Comparison of ENCODE assay signal across 29 cellular contexts in the genomic region with DNA sequence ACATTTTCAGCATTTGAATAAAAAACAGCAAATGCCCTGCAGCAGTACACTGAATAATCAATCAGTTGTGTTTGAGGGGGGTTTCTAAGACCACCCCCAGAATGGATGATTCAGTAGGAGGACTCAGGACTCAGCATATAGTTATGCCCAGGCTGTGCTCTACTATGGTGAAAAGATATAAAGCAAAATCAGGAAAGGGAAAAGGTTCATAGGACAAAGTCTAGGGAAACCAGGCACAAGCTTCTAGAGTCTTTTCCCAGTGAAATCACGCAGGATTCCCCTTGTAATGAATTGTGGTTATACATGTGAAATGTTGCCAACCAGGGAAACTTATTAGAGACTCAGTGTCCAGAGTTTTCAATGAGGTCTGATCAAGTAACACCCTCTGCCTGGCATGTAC. TPM values are rescaled to one million over a fixed set of nuclear protein-coding genes. Genes with fewer than 3 reads are reported as not detected.
A peak's percentile ranks its signal among the peaks of the same experiment; 100 is the strongest.
DNase-seq lines count a peak whose midpoint lies in the region; ATAC-seq and TF ChIP-seq lines count a peak whose summit lies in the region.
"Had no signal": no experiment of that assay in that cellular context is flagged by ENCODE, and none has a peak within 500 bp of the region (broad histone marks: within the 10 kb centered on the region; RNA-seq: fewer than 3 reads in every experiment).

No MANE protein-coding gene starts in this region.

- no peak for TF ChIP-seq CTCF in MCF 10A (IDR thresholded peaks at IDR 0.05; ENCODE audit: unreplicated experiment)
- no peak for TF ChIP-seq CTCF in mammary epithelial cell (conservative IDR thresholded peaks at IDR 0.05 in 1 of 2, IDR thresholded peaks at IDR 0.05 in 1 of 2; ENCODE audit: extremely low read depth in 1 of 2, insufficient read depth in 1 of 2, low read depth in 1 of 2, low read length in 2 of 2)
- no peak for TF ChIP-seq CTCF in Panc1 (IDR thresholded peaks at IDR 0.05)
- TF ChIP-seq CTCF in right atrium auricular region (IDR thresholded peaks at IDR 0.05) = no peak

- no peaks in the 10 kb centered on the region for H4K20me1 ChIP-seq in mammary epithelial cell (ENCODE audit: insufficient read depth, low read length)

- WGBS in mammary epithelial cell (ENCODE audit: low coverage, missing lambda C conversion rate) = 71% methylated on average over 1 of the region's 1 CpG

- H3K79me2 ChIP-seq in mammary epithelial cell (ENCODE audit: insufficient read depth, low read length) = no peaks in the 10 kb centered on the region

- H3K36me3 Mint-ChIP-seq in MCF 10A (ENCODE audit: insufficient read depth, unreplicated experiment) = peaks cover 77% of the 10 kb centered on the region

- no peak overlapping the region for H2AFZ ChIP-seq in mammary epithelial cell (ENCODE audit: low read depth, low read length)

- H3K4me3 ChIP-seq in mammary epithelial cell (replicated peaks in 1 of 3; ENCODE audit: insufficient read depth in 1 of 3, low read depth in 2 of 3, low read length in 3 of 3) = no peak overlapping the region
- H3K4me3 ChIP-seq in Panc1 (ENCODE audit: low read depth in 2 of 2, low read length in 2 of 2) = no peak overlapping the region
- no peak overlapping the region for H3K4me3 ChIP-seq in right atrium auricular region
- H3K4me3 ChIP-seq: BLaER1 treated with 17β-estradiol and CSF1 and Interleukin-3, amounts not matched to agents 10 nM and 100 nM; HAP-1; SK-N-MC had no signal

- no peak overlapping the region for H3K4me3 Mint-ChIP-seq in MCF 10A (ENCODE audit: unreplicated experiment)
- H3K4me3 Mint-ChIP-seq: CD8-positive, alpha-beta T cell; HFFc6 had no signal

- H3K36me3 ChIP-seq in mammary epithelial cell (ENCODE audit: insufficient read depth, low read length) = peaks cover 14% of the 10 kb centered on the region
- peaks cover 28% of the 10 kb centered on the region for H3K36me3 ChIP-seq in Panc1 (ENCODE audit: control insufficient read depth, insufficient read depth, low read length)
- H3K36me3 ChIP-seq in right atrium auricular region = peaks cover 59% of the 10 kb centered on the region

- no peaks in the 10 kb centered on the region for H3K9me3 Mint-ChIP-seq in MCF 10A (ENCODE audit: unreplicated experiment)
- H3K9me3 Mint-ChIP-seq: CD8-positive, alpha-beta T cell; HFFc6; IgD-negative memory B cell had no signal

- H3K4me1 ChIP-seq in mammary epithelial cell (ENCODE audit: insufficient read depth, low read length) = no peaks in the 10 kb centered on the region
- H3K4me1 ChIP-seq in Panc1 (ENCODE audit: control insufficient read depth, insufficient read depth, low read length) = no peaks in the 10 kb centered on the region
- no peaks in the 10 kb centered on the region for H3K4me1 ChIP-seq in right atrium auricular region
- H3K4me1 ChIP-seq: BLaER1 treated with 17β-estradiol and CSF1 and Interleukin-3, amounts not matched to agents 10 nM and 100 nM; Caco-2 had no signal

- peak overlapping the region; percentile 13 for H3K27ac Mint-ChIP-seq in MCF 10A (ENCODE audit: low read depth, unreplicated experiment)
- H3K27ac Mint-ChIP-seq: CD8-positive, alpha-beta T cell; HFFc6; IgD-negative memory B cell had no signal

- no peaks in the 10 kb centered on the region for H3K27me3 ChIP-seq in mammary epithelial cell (ENCODE audit: insufficient read depth, low read length)
- H3K27me3 ChIP-seq in Panc1 (ENCODE audit: control insufficient read depth, insufficient read depth, low read length) = no peaks in the 10 kb centered on the region
- H3K27me3 ChIP-seq in right atrium auricular region = no peaks in the 10 kb centered on the region
- H3K27me3 ChIP-seq: BLaER1 treated with 17β-estradiol and CSF1 and Interleukin-3, amounts not matched to agents 10 nM and 100 nM had no signal

- DNase-seq in MCF 10A (ENCODE audit: unreplicated experiment) (no peak), mammary epithelial cell (no peak), Panc1 (ENCODE audit: low read depth, low spot score) (no peak), myocyte (ENCODE audit: low read depth) (peak; percentile 46), right atrium auricular region (ENCODE audit: low spot score) (no peak), AG08395 (ENCODE audit: low spot score) (no peak), dedifferentiated amniotic fluid mesenchymal stem cell (ENCODE audit: extremely low spot score) (no peak)
- DNase-seq: AML-193; Caco-2; CD8-positive, alpha-beta T cell; DMS79 treated with DMSO at 0.1 percent for 48 hours; GF-D8; GOT3; HFFc6; NCI-H1048; NCI-H1436; NCI-H187; NCI-H2081 treated with DMSO at 0.1 percent for 48 hours; NCI-H446 treated with DMSO at 0.1 percent for 48 hours; NCI-H526; NCI-H82; SIG-M5; SW 1271 had no signal

- H3K27ac ChIP-seq in mammary epithelial cell (ENCODE audit: insufficient read depth, low read depth, low read length) (no peak overlapping the region), Panc1 (ENCODE audit: low read length) (no peak overlapping the region), right atrium auricular region (no peak overlapping the region)
- H3K27ac ChIP-seq: BLaER1 treated with 17β-estradiol and CSF1 and Interleukin-3, amounts not matched to agents 10 nM and 100 nM; KMS-11; SK-N-MC had no signal

- no peaks in the 10 kb centered on the region for H3K27me3 Mint-ChIP-seq in MCF 10A (ENCODE audit: insufficient read depth, unreplicated experiment)
- H3K27me3 Mint-ChIP-seq: IgD-negative memory B cell had no signal

- H3K9ac ChIP-seq in mammary epithelial cell (ENCODE audit: insufficient read depth, low read length) = no peak overlapping the region
- H3K9ac ChIP-seq: BLaER1 treated with 17β-estradiol and CSF1 and Interleukin-3, amounts not matched to agents 10 nM and 100 nM; KMS-11 had no signal

- dilution Hi-C loops in mammary epithelial cell (cut with HindIII; ENCODE audit: low sequenced_read_pairs) = no loop called here

- peaks cover 4% of the 10 kb centered on the region for H3K4me1 Mint-ChIP-seq in MCF 10A (ENCODE audit: insufficient read depth, unreplicated experiment)

- no peak for ATAC-seq in Panc1
- ATAC-seq: CD8-positive, alpha-beta T cell had no signal

- in situ Hi-C loops in mammary epithelial cell (cut with MboI; ENCODE audit: low sequenced_read_pairs in 2 of 2) (loop anchor here in 1 of 2 donors (25.0 kb wide), 1 partner anchor 405 kb away; no protein-coding TSS in a partner anchor), Panc1 (cut with HindIII; ENCODE audit: low pct_unique_long_range_greater_than_20kb, low sequenced_read_pairs) (no loop called here)

- CTCF ChIA-PET in MCF 10A (lab: Yijun Ruan, JAX) = interaction anchor here (0.6 to 2.1 kb wide), 3 partner anchors 16 to 223 kb away, joined by 3 to 9 read pairs (median 3); no protein-coding TSS in a partner anchor
- CTCF ChIA-PET in mammary epithelial cell (lab: Charles Lee; ENCODE audit: low non-redundant PET) = no interaction called here
- CTCF ChIA-PET in Panc1 (lab: Charles Lee) = no interaction called here

- intact Hi-C loops in MCF 10A (cut with micrococcal nuclease) = no loop called here
- intact Hi-C loops in mammary epithelial cell (cut with micrococcal nuclease) = no loop called here
- intact Hi-C loops in Panc1 (cut with micrococcal nuclease; ENCODE audit: unreplicated experiment) = no loop called here

- BruUV-seq in MCF 10A (replicated peaks; lab: Mats Ljungman, UMichigan) = no TSS peak
- no TSS peak for BruUV-seq in mammary epithelial cell (replicated peaks; lab: Mats Ljungman, UMichigan)
- BruUV-seq in Panc1 (replicated peaks; lab: Mats Ljungman, UMichigan) = TSS peak; percentile 17

- POLR2A ChIA-PET in MCF 10A (lab: Yijun Ruan, JAX) = no interaction called here
- POLR2A ChIA-PET in Panc1 (lab: Charles Lee) = no interaction called here

- no peak overlapping the region for H3K4me2 ChIP-seq in mammary epithelial cell (ENCODE audit: insufficient read depth, low read depth, low read length)
- H3K4me2 ChIP-seq: BLaER1 treated with 17β-estradiol and CSF1 and Interleukin-3, amounts not matched to agents 10 nM and 100 nM; KMS-11 had no signal

- no peaks in the 10 kb centered on the region for H3K9me3 ChIP-seq in mammary epithelial cell (replicated peaks; ENCODE audit: insufficient read depth, low read length)
- no peaks in the 10 kb centered on the region for H3K9me3 ChIP-seq in Panc1 (ENCODE audit: control insufficient read depth, insufficient read depth, low read depth, low read length)
- H3K9me3 ChIP-seq in right atrium auricular region = no peaks in the 10 kb centered on the region
- H3K9me3 ChIP-seq: BLaER1 treated with 17β-estradiol and CSF1 and Interleukin-3, amounts not matched to agents 10 nM and 100 nM; Caco-2; HAP-1 had no signal

RNA-seq across cellular contexts. Expression of a gene that starts 25.0 kb away (rescaled TPM):
- total RNA-seq in MCF 10A (2022) (not detected in 2 replicates), mammary epithelial cell (not detected), Panc1 (2021; ENCODE audit: unreplicated experiment) (not detected), myocyte (0.05 TPM in 1 of 2 replicates, not detected in the other), right atrium auricular region (not detected)
- not detected for polyA plus RNA-seq in mammary epithelial cell
- polyA minus RNA-seq in mammary epithelial cell = not detected
- polyA plus RNA-seq in Panc1 (2012; ENCODE audit: insufficient read length) = not detected
- polyA plus RNA-seq in myocyte (2012) = not detected
- total RNA-seq: Caco-2; CD8-positive, alpha-beta T cell; HFFc6 had no signal
- polyA plus RNA-seq: AG04450, IgD-negative memory B cell had no signal
